ENCODE assay signal across 14 cellular contexts in the genomic region with DNA sequence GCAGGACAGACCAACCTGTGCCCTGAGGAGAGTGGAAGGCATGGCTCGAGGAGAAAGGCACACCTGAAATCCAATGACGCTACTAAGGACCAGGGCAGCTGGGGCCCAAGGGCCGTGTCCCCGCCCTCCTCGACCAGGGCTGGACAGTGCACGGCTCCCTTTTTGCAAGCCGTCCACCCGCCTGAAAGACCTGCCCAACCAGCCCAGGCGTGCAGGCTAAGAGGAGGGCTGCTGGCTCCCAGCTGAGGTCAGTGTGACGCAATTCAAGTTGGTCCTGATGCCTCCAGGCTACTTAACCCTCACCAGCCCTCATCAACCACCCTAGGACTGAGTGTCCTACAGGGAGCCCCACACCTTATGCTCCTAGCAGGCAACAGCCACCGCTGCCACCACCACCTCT.
DNase-seq lines count a peak whose midpoint lies in the region; ATAC-seq and TF ChIP-seq lines count a peak whose summit lies in the region.
"Had no signal": no experiment of that assay in that cellular context is flagged by ENCODE, and none has a peak within 500 bp of the region (broad histone marks: within the 10 kb centered on the region; RNA-seq: fewer than 3 reads in every experiment).

No MANE protein-coding gene starts in this region.

- peak; percentile 64 for ATAC-seq in omental fat pad (ENCODE audit: low FRiP score)
- ATAC-seq: activated CD8-positive, alpha-beta T cell treated with anti-CD3 and anti-CD28 coated beads, Interleukin-2, amount 10 ng/mL, durations not matched to agents 7 days and 5 days had no signal

- no TSS peak for BruUV-seq in Calu3 (replicated peaks; lab: Mats Ljungman, UMichigan)

- H3K27ac Mint-ChIP-seq in Calu3 (ENCODE audit: unreplicated experiment): no peak overlapping the region
- H3K27ac Mint-ChIP-seq: activated CD8-positive, alpha-beta T cell treated with anti-CD3 and anti-CD28 coated beads, Interleukin-2, amount 10 ng/mL, durations not matched to agents 7 days and 5 days; immature natural killer cell had no signal

- H3K4me3 Mint-ChIP-seq in Calu3 (ENCODE audit: low read depth, unreplicated experiment): no peak overlapping the region
- H3K4me3 Mint-ChIP-seq: activated CD8-positive, alpha-beta T cell treated with anti-CD3 and anti-CD28 coated beads, Interleukin-2, amount 10 ng/mL, durations not matched to agents 7 days and 5 days; immature natural killer cell had no signal

- peaks cover 11% of the 10 kb centered on the region for H3K36me3 Mint-ChIP-seq in Calu3 (ENCODE audit: insufficient read depth, unreplicated experiment)

- intact Hi-C loops in Calu3 (cut with micrococcal nuclease; ENCODE audit: unreplicated experiment): no loop called here

- DNase-seq in Calu3: peak; percentile 65
- peak; percentile 73 for DNase-seq in LNCaP clone FGC (ENCODE audit: low read depth)
- DNase-seq in epithelial cell of esophagus (ENCODE audit: low read depth): peak; percentile 36
- no peak for DNase-seq in omental fat pad (ENCODE audit: low spot score)
- DNase-seq in cerebellum (ENCODE audit: low spot score): no peak
- no peak for DNase-seq in pons (ENCODE audit: low spot score)
- no peak for DNase-seq in cortex of kidney (lab: John Stamatoyannopoulos, UW)
- DNase-seq in OCI-M2 (lab: John Stamatoyannopoulos, UW; ENCODE audit: unreplicated experiment): no peak
- DNase-seq: activated CD8-positive, alpha-beta T cell treated with anti-CD3 and anti-CD28 coated beads, Interleukin-2, amount 10 ng/mL, durations not matched to agents 7 days and 5 days; anterior cingulate cortex; immature natural killer cell; NCI-H1694 treated with DMSO at 0.1 percent for 48 hours; occipital lobe; stimulated activated CD4-positive, alpha-beta T cell treated with anti-CD3 and anti-CD28 coated beads, Interleukin-12 subunit alpha, Interleukin-12 subunit beta, amount 100 ng/mL, for 4 hours had no signal

- H3K27me3 Mint-ChIP-seq in Calu3 (ENCODE audit: unreplicated experiment): no peaks in the 10 kb centered on the region

- H3K4me3 ChIP-seq in LNCaP clone FGC (ENCODE audit: low read depth, low read length): 0 out of 2 replicates have a peak overlapping the region, but pooled peaks have one; percentile 22
- H3K4me3 ChIP-seq in epithelial cell of esophagus (ENCODE audit: low read length): no peak overlapping the region

- peaks cover 19% of the 10 kb centered on the region for H3K4me1 Mint-ChIP-seq in Calu3 (ENCODE audit: low read depth, unreplicated experiment)

- CTCF ChIA-PET in Calu3 (lab: Charles Lee): interaction anchor here (1.0 to 1.2 kb wide), 2 partner anchors 32 to 62 kb away, joined by 3 read pairs; no protein-coding TSS in a partner anchor

- no peaks in the 10 kb centered on the region for H3K9me3 Mint-ChIP-seq in Calu3 (ENCODE audit: low read depth, unreplicated experiment)
- H3K9me3 Mint-ChIP-seq: immature natural killer cell had no signal

- TF ChIP-seq CTCF in Calu3 (IDR thresholded peaks at IDR 0.05; ENCODE audit: unreplicated experiment) (no peak), LNCaP clone FGC (IDR thresholded peaks at IDR 0.05; ENCODE audit: control insufficient read depth, extremely low read depth, insufficient read depth) (no peak), epithelial cell of esophagus (IDR thresholded peaks at IDR 0.05; ENCODE audit: insufficient read depth, low read depth, low read length, missing control alignments) (no peak), omental fat pad (IDR thresholded peaks at IDR 0.05) (no peak)

Comparison
In these comparisons a context has a peak if more than half of its experiments do, and no peak if none do; other contexts are left out.
1. DNase-seq: peak in Calu3 (single experiment), LNCaP clone FGC (single experiment) and epithelial cell of esophagus (single experiment); none in omental fat pad (single experiment), cerebellum (single experiment), pons (single experiment), cortex of kidney (single experiment) and OCI-M2 (single experiment).